11 cellular contexts compared by ENCODE assay signal in the genomic region with DNA sequence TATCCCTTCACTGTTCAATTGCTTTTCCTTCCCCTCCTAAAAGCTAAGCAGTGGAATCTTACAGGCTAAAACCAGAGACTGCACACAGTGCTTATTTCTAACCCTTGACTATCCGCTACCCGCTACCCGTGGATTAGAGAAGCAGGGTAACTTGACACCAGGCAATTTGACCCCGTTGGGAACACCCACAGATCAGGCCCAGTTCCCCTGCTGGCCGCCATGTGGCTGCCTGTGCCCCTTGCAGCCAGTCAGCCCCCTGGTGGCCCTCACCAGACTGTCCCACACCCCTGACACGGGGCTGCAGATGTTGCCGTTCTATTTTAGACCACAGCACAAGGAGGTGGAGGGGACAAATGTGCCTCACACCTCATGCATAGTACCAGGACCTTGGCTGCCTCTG.
A peak's percentile ranks its signal among the peaks of the same experiment; 100 is the strongest.
DNase-seq lines count a peak whose midpoint lies in the region; ATAC-seq and TF ChIP-seq lines count a peak whose summit lies in the region.
"Had no signal": no experiment of that assay in that cellular context is flagged by ENCODE, and none has a peak within 500 bp of the region (broad histone marks: within the 10 kb centered on the region; RNA-seq: fewer than 3 reads in every experiment).

No MANE protein-coding gene starts in this region.

- no peaks in the 10 kb centered on the region for H3K27me3 ChIP-seq in foreskin keratinocyte
- H3K27me3 ChIP-seq: SJSA1 had no signal

- no peak overlapping the region for H3K4me3 ChIP-seq in GM12875 (ENCODE audit: low read depth, low read length)
- H3K4me3 ChIP-seq: SJSA1 had no signal

- no peaks in the 10 kb centered on the region for H3K4me1 ChIP-seq in foreskin keratinocyte
- H3K4me1 ChIP-seq: SJSA1 had no signal

- ATAC-seq in foreskin keratinocyte = no peak
- ATAC-seq in HG02970 (IDR thresholded peaks at IDR 0.05; ENCODE audit: low FRiP score, unreplicated experiment) = no peak
- ATAC-seq in HG03039 (IDR thresholded peaks at IDR 0.05; ENCODE audit: unreplicated experiment) = no peak

- TF ChIP-seq CTCF in AG09319 (IDR thresholded peaks at IDR 0.05; ENCODE audit: low read depth, low read length) = peak; percentile 7; the same call in 1 of the 2 replicates
- TF ChIP-seq CTCF in GM12875 (IDR thresholded peaks at IDR 0.05; ENCODE audit: borderline replicate concordance, insufficient read depth, low read depth, low read length) = peak; percentile 47; the same call in 1 of the 2 replicates
- peak; percentile 23 for TF ChIP-seq CTCF in foreskin keratinocyte (conservative IDR thresholded peaks at IDR 0.05)
- no peak for TF ChIP-seq CTCF in GM13976 (IDR thresholded peaks at IDR 0.05; ENCODE audit: borderline replicate concordance, control extremely low read depth, extremely low read depth, insufficient read depth, missing control alignments)

- in situ Hi-C loops in GM13976 (cut with MboI; ENCODE audit: low sequenced_read_pairs, unreplicated experiment) = no loop called here

- DNase-seq in AG09319 (ENCODE audit: extremely low read depth, low read depth) (no peak), NCI-H748 (lab: John Stamatoyannopoulos, UW; ENCODE audit: unreplicated experiment) (peak; percentile 84), foreskin keratinocyte (no peak), NCI-H1105 (lab: John Stamatoyannopoulos, UW) (no peak), GM13976 (ENCODE audit: low spot score) (no peak)
- DNase-seq: stimulated activated CD4-positive, alpha-beta T cell treated with anti-CD3 and anti-CD28 coated beads, Interleukin-4, amount 100 ng/mL, for 24 hours had no signal

- no peak overlapping the region for H3K27ac ChIP-seq in foreskin keratinocyte
- H3K27ac ChIP-seq: epithelial cell of prostate, SJSA1 had no signal
